ENCODE assay signal across 1 cellular context in the genomic region with DNA sequence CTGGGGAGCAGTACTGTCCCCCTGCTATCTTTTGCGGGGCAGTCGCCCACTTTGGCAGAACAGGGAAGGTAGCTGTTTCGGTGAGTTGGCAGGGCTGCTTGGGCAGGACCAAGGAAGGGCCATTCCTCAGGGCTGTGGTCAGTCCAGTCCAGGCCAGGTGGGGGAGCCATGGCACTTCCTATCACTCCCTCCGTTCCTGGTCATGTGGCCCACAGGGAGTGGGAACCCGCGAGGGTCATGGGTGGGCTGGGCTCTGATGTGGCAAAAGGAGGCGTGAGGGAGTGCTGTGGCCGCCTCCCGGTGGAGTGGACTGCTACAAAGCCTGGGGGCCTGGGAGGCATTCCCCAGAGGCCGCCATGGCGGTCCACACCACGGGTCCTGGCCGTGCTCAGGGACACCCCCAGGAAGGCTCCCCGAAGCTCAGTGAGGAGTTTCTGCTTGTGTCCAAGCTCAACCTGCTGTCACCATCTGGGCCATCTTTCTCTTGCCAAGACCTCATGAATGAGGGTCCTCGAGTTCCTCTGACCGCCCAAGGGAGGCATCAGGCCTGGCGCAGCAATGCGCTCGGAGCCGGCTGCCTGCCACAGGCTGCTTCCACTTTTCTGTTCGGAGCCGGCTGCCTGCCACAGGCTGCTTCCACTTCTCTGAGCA.
TF ChIP-seq lines count a peak whose summit lies in the region.

No MANE protein-coding gene starts in this region.

TF ChIP-seq in H1, 55 proteins besides CTCF, POLR2A, EP300 and RAD21:
- no peak for TF ChIP-seq CREB1 (IDR thresholded peaks at IDR 0.05)
- no peak for TF ChIP-seq CTBP2 (IDR thresholded peaks at IDR 0.05; ENCODE audit: borderline replicate concordance, insufficient read depth, insufficient read length, low read length)
- TF ChIP-seq, protein P1, sequence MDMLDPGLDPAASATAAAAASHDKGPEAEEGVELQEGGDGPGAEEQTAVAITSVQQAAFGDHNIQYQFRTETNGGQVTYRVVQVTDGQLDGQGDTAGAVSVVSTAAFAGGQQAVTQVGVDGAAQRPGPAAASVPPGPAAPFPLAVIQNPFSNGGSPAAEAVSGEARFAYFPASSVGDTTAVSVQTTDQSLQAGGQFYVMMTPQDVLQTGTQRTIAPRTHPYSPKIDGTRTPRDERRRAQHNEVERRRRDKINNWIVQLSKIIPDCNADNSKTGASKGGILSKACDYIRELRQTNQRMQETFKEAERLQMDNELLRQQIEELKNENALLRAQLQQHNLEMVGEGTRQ (IDR thresholded peaks at IDR 0.05; ENCODE audit: low read length): peak; percentile 49
